In the genomic region with DNA sequence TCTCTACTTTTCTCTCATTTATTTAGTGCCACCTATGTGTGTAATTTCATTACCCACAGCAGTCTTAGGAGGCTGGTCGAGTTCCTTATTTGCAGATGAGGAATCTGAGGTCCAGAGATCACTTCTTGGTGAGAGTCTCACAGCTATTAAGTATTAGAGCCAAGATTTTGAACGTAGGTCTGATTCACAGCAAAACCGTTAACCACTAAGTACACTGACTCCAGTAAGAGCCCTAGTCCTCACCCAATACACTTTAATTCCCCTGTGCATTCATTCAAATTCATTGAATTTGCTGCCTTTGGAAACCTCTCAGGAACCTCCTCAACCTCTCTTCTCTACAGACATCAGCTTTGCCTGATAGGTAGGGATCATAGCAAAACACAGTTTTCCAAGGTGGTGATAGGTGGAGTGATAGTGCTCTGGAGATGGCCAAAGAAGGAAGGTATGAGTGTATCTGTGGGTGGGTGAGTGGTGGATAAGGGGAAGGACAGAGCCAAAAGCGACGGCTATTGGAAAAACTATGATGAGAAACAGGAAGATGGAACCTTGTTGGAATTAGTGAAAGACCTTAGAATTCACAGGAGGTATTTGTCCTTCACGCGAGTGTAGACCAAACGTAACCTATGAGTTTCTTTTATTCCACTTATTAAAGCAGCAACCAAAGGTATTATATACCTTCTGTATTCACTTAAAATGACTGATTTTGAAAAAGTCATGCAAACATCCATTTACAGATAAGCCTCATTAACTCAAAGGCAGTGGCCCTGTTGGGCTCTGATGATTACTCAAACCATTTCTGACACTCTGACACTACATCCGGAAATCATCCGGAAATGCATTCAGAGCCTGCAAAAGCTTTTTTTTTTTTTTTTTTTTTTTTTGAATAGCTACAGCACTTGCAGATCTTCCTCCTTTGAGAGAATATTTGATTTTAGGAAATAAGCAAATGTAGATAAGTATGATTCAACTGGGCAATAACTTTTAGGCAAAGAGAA, we compare ENCODE assay signal across 8 cellular contexts. TPM values are rescaled to one million over a fixed set of nuclear protein-coding genes. Genes with fewer than 3 reads are reported as not detected.
A peak's percentile ranks its signal among the peaks of the same experiment; 100 is the strongest.
DNase-seq lines count a peak whose midpoint lies in the region; ATAC-seq and TF ChIP-seq lines count a peak whose summit lies in the region.

No MANE protein-coding gene starts in this region.

- 93% methylated on average over 6 of the region's 10 CpGs for WGBS in mesenchymal stem cell

- no peak overlapping the region for H3K4me3 ChIP-seq in mesenchymal stem cell (ENCODE audit: insufficient read depth in 1 of 2, low read depth in 1 of 2, low read length in 2 of 2)
- H3K4me3 ChIP-seq in neural progenitor cell = no peak overlapping the region

- H3K18ac ChIP-seq in mesenchymal stem cell (ENCODE audit: low read depth in 1 of 2, low read length in 2 of 2) = no peak overlapping the region

- H3K4me1 ChIP-seq in mesenchymal stem cell (ENCODE audit: control insufficient read depth, insufficient read depth, low read depth, low read length) (no peaks in the 10 kb centered on the region), neural progenitor cell (peaks cover 52% of the 10 kb centered on the region)

- no peak overlapping the region for H2BK5ac ChIP-seq in mesenchymal stem cell (ENCODE audit: low read depth, low read length, poor library complexity, severe bottlenecking)

- H3K27ac Mint-ChIP-seq in activated T-helper 17 cell treated with anti-CD3 and anti-CD28 coated beads, Interleukin-2, amount 50 U/mL, for 72 hours = peak overlapping the region; percentile 89
- no peak overlapping the region for H3K27ac Mint-ChIP-seq in neural progenitor cell

- H3K4me1 Mint-ChIP-seq in activated T-helper 17 cell treated with anti-CD3 and anti-CD28 coated beads, Interleukin-2, amount 50 U/mL, for 72 hours = peaks cover 24% of the 10 kb centered on the region
- H3K4me1 Mint-ChIP-seq in neural progenitor cell = peaks cover 20% of the 10 kb centered on the region

- H2BK120ac ChIP-seq in mesenchymal stem cell (ENCODE audit: low read depth, low read length) = no peak overlapping the region

- no peaks in the 10 kb centered on the region for H3K27me3 Mint-ChIP-seq in activated T-helper 17 cell treated with anti-CD3 and anti-CD28 coated beads, Interleukin-2, amount 50 U/mL, for 72 hours
- no peaks in the 10 kb centered on the region for H3K27me3 Mint-ChIP-seq in neural progenitor cell (ENCODE audit: insufficient read depth, low read depth)

- no peak overlapping the region for H3K9ac ChIP-seq in mesenchymal stem cell (ENCODE audit: low read length)
- H3K9ac ChIP-seq in neural progenitor cell = no peak overlapping the region

- H3K36me3 ChIP-seq in mesenchymal stem cell (ENCODE audit: control insufficient read depth in 1 of 2, insufficient read depth in 2 of 2, low read depth in 1 of 2, low read length in 2 of 2) (no peaks in the 10 kb centered on the region), neural progenitor cell (peaks cover 6% of the 10 kb centered on the region)

- no peak overlapping the region for H2AK5ac ChIP-seq in mesenchymal stem cell (ENCODE audit: low read length, severe bottlenecking)

- peaks cover 9% of the 10 kb centered on the region for H3K36me3 Mint-ChIP-seq in activated T-helper 17 cell treated with anti-CD3 and anti-CD28 coated beads, Interleukin-2, amount 50 U/mL, for 72 hours (ENCODE audit: low read depth)
- peaks cover 5% of the 10 kb centered on the region for H3K36me3 Mint-ChIP-seq in neural progenitor cell

- no peaks in the 10 kb centered on the region for H3F3A ChIP-seq in neural progenitor cell (ENCODE audit: low read depth)

- no peaks in the 10 kb centered on the region for H3K79me1 ChIP-seq in mesenchymal stem cell (replicated peaks; ENCODE audit: low read length, poor library complexity, severe bottlenecking)

- no peak for TF ChIP-seq CTCF in neural progenitor cell (IDR thresholded peaks at IDR 0.05)

- H3K4ac ChIP-seq in mesenchymal stem cell (ENCODE audit: low read depth in 1 of 2, low read length in 2 of 2) = no peak overlapping the region

- no peak overlapping the region for H3K23ac ChIP-seq in mesenchymal stem cell (ENCODE audit: low read length in 2 of 2)

- H3K4me2 ChIP-seq in mesenchymal stem cell (ENCODE audit: low read length, poor library complexity, severe bottlenecking) (no peak overlapping the region), neural progenitor cell (no peak overlapping the region)

- ATAC-seq in GM19043 (IDR thresholded peaks at IDR 0.05; ENCODE audit: low read depth, unreplicated experiment) (peak; percentile 87), HG03196 (IDR thresholded peaks at IDR 0.05; ENCODE audit: unreplicated experiment) (peak; percentile 90)
- ATAC-seq in activated T-helper 17 cell treated with anti-CD3 and anti-CD28 coated beads, Interleukin-2, amount 50 U/mL, for 72 hours (replicated peaks) = peak; percentile 88

- H2BK15ac ChIP-seq in mesenchymal stem cell (ENCODE audit: low read depth, poor library complexity, severe bottlenecking) = no peak overlapping the region

- peak overlapping the region; percentile 75 for H3K4me3 Mint-ChIP-seq in activated T-helper 17 cell treated with anti-CD3 and anti-CD28 coated beads, Interleukin-2, amount 50 U/mL, for 72 hours
- H3K4me3 Mint-ChIP-seq in neural progenitor cell = no peak overlapping the region

- DNase-seq in AML-193 (lab: John Stamatoyannopoulos, UW) (peak; percentile 19 to 20), HPDE6-E6E7 (ENCODE audit: extremely low spot score) (no peak), mesenchymal stem cell (no peak), NCI-H526 (lab: John Stamatoyannopoulos, UW) (no peak), neural progenitor cell (ENCODE audit: low spot score) (no peak)

- H3K79me2 ChIP-seq in neural progenitor cell (ENCODE audit: low read depth) = peaks cover 100% of the 10 kb centered on the region

- H3K27me3 ChIP-seq in mesenchymal stem cell (ENCODE audit: control insufficient read depth in 1 of 2, insufficient read depth in 1 of 2, low read length in 2 of 2) (no peaks in the 10 kb centered on the region), neural progenitor cell (no peaks in the 10 kb centered on the region)

- H2AFZ ChIP-seq in mesenchymal stem cell (ENCODE audit: low read depth, low read length) (no peak overlapping the region), neural progenitor cell (replicated peaks) (no peak overlapping the region)

- H4K8ac ChIP-seq in mesenchymal stem cell (ENCODE audit: low read length) = no peak overlapping the region

- H3K9me3 Mint-ChIP-seq in activated T-helper 17 cell treated with anti-CD3 and anti-CD28 coated beads, Interleukin-2, amount 50 U/mL, for 72 hours = no peaks in the 10 kb centered on the region
- H3K9me3 Mint-ChIP-seq in neural progenitor cell = no peaks in the 10 kb centered on the region

- H4K20me1 ChIP-seq in neural progenitor cell (ENCODE audit: low read depth) = peaks cover 61% of the 10 kb centered on the region

- H2BK12ac ChIP-seq in mesenchymal stem cell (ENCODE audit: low read length in 2 of 2) = no peak overlapping the region

- no peak overlapping the region for H3K14ac ChIP-seq in mesenchymal stem cell (ENCODE audit: low read length in 2 of 2)

- no peak overlapping the region for H4K91ac ChIP-seq in mesenchymal stem cell (ENCODE audit: low read length)

- no peak overlapping the region for H3K27ac ChIP-seq in mesenchymal stem cell (ENCODE audit: low read length, poor library complexity, severe bottlenecking)
- H3K27ac ChIP-seq in neural progenitor cell = no peak overlapping the region

- H3K9me3 ChIP-seq in mesenchymal stem cell (ENCODE audit: control insufficient read depth, low read length) (no peaks in the 10 kb centered on the region), neural progenitor cell (ENCODE audit: low read depth) (no peaks in the 10 kb centered on the region)

RNA-seq across cellular contexts. Expression of gene FMR1, which starts 6.3 kb away (rescaled TPM):
- 10 to 100 TPM; 41.3 to 42.2 TPM for total RNA-seq in activated T-helper 17 cell treated with anti-CD3 and anti-CD28 coated beads, Interleukin-2, amount 50 U/mL, for 72 hours
- polyA plus RNA-seq in mesenchymal stem cell (2013, experiment 1 of 2) = 17.5 TPM
- 17.2 TPM for polyA plus RNA-seq in mesenchymal stem cell (2013, experiment 2 of 2)
- total RNA-seq in neural progenitor cell (ENCODE audit: low replicate concordance) = 43.8 and 61.1 TPM in 2 replicates

Comparison
In these comparisons a context has a peak if more than half of its experiments do, and no peak if none do; other contexts are left out.
1. DNase-seq: peak in AML-193 (2 of 2); none in HPDE6-E6E7 (single experiment), mesenchymal stem cell (single experiment), NCI-H526 (0 of 2) and neural progenitor cell (single experiment).
2. Peak in every context shown above with its lines, with median percentiles within 50 percentile points of each other: ATAC-seq.